ENCODE assay signal across 1 cellular context in genomic region chr11:78325274-78325781, GRCh38.
TF ChIP-seq lines count a peak whose summit lies in the region.

No MANE protein-coding gene starts in this region.

TF ChIP-seq in K562, 482 proteins besides CTCF, POLR2A, EP300 and RAD21 (continued from another document and continues in another):
- TF ChIP-seq, protein P1, sequence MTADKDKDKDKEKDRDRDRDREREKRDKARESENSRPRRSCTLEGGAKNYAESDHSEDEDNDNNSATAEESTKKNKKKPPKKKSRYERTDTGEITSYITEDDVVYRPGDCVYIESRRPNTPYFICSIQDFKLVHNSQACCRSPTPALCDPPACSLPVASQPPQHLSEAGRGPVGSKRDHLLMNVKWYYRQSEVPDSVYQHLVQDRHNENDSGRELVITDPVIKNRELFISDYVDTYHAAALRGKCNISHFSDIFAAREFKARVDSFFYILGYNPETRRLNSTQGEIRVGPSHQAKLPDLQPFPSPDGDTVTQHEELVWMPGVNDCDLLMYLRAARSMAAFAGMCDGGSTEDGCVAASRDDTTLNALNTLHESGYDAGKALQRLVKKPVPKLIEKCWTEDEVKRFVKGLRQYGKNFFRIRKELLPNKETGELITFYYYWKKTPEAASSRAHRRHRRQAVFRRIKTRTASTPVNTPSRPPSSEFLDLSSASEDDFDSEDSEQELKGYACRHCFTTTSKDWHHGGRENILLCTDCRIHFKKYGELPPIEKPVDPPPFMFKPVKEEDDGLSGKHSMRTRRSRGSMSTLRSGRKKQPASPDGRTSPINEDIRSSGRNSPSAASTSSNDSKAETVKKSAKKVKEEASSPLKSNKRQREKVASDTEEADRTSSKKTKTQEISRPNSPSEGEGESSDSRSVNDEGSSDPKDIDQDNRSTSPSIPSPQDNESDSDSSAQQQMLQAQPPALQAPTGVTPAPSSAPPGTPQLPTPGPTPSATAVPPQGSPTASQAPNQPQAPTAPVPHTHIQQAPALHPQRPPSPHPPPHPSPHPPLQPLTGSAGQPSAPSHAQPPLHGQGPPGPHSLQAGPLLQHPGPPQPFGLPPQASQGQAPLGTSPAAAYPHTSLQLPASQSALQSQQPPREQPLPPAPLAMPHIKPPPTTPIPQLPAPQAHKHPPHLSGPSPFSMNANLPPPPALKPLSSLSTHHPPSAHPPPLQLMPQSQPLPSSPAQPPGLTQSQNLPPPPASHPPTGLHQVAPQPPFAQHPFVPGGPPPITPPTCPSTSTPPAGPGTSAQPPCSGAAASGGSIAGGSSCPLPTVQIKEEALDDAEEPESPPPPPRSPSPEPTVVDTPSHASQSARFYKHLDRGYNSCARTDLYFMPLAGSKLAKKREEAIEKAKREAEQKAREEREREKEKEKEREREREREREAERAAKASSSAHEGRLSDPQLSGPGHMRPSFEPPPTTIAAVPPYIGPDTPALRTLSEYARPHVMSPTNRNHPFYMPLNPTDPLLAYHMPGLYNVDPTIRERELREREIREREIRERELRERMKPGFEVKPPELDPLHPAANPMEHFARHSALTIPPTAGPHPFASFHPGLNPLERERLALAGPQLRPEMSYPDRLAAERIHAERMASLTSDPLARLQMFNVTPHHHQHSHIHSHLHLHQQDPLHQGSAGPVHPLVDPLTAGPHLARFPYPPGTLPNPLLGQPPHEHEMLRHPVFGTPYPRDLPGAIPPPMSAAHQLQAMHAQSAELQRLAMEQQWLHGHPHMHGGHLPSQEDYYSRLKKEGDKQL (CRISPR knock-in tag; IDR thresholded peaks at IDR 0.05; ENCODE audit: borderline replicate concordance) = no peak
- TF ChIP-seq FOXJ3 (CRISPR knock-in tag; IDR thresholded peaks at IDR 0.05) = no peak
- TF ChIP-seq, protein P2, sequence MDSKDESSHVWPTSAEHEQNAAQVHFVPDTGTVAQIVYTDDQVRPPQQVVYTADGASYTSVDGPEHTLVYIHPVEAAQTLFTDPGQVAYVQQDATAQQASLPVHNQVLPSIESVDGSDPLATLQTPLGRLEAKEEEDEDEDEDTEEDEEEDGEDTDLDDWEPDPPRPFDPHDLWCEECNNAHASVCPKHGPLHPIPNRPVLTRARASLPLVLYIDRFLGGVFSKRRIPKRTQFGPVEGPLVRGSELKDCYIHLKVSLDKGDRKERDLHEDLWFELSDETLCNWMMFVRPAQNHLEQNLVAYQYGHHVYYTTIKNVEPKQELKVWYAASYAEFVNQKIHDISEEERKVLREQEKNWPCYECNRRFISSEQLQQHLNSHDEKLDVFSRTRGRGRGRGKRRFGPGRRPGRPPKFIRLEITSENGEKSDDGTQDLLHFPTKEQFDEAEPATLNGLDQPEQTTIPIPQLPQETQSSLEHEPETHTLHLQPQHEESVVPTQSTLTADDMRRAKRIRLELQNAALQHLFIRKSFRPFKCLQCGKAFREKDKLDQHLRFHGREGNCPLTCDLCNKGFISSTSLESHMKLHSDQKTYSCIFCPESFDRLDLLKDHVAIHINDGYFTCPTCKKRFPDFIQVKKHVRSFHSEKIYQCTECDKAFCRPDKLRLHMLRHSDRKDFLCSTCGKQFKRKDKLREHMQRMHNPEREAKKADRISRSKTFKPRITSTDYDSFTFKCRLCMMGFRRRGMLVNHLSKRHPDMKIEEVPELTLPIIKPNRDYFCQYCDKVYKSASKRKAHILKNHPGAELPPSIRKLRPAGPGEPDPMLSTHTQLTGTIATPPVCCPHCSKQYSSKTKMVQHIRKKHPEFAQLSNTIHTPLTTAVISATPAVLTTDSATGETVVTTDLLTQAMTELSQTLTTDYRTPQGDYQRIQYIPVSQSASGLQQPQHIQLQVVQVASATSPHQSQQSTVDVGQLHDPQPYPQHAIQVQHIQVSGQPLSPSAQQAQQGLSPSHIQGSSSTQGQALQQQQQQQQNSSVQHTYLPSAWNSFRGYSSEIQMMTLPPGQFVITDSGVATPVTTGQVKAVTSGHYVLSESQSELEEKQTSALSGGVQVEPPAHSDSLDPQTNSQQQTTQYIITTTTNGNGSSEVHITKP (IDR thresholded peaks at IDR 0.05; ENCODE audit: partially characterized antibody) = no peak
- TF ChIP-seq HDAC8 (tag; IDR thresholded peaks at IDR 0.05) = no peak
- TF ChIP-seq ZNF57 (CRISPR knock-in tag; IDR thresholded peaks at IDR 0.05) = no peak
- no peak for TF ChIP-seq ARHGAP35 (IDR thresholded peaks at IDR 0.05; ENCODE audit: partially characterized antibody)
- TF ChIP-seq MTA1 (IDR thresholded peaks at IDR 0.05; ENCODE audit: borderline replicate concordance) = peak; percentile 41; the same call in 1 of the 2 replicates
- no peak for TF ChIP-seq ZNF174 (CRISPR knock-in tag; IDR thresholded peaks at IDR 0.05)
- no peak for TF ChIP-seq SMAD2 (IDR thresholded peaks at IDR 0.05; ENCODE audit: low read depth, low read length)
- TF ChIP-seq ZNF23 (CRISPR knock-in tag; IDR thresholded peaks at IDR 0.05) = no peak
- no peak for TF ChIP-seq KLF10 (CRISPR knock-in tag; IDR thresholded peaks at IDR 0.05)
- no peak for TF ChIP-seq ASH1L (IDR thresholded peaks at IDR 0.05; ENCODE audit: borderline replicate concordance, low read depth, partially characterized antibody)
- TF ChIP-seq NFIC (IDR thresholded peaks at IDR 0.05) = no peak
- TF ChIP-seq, protein P3, sequence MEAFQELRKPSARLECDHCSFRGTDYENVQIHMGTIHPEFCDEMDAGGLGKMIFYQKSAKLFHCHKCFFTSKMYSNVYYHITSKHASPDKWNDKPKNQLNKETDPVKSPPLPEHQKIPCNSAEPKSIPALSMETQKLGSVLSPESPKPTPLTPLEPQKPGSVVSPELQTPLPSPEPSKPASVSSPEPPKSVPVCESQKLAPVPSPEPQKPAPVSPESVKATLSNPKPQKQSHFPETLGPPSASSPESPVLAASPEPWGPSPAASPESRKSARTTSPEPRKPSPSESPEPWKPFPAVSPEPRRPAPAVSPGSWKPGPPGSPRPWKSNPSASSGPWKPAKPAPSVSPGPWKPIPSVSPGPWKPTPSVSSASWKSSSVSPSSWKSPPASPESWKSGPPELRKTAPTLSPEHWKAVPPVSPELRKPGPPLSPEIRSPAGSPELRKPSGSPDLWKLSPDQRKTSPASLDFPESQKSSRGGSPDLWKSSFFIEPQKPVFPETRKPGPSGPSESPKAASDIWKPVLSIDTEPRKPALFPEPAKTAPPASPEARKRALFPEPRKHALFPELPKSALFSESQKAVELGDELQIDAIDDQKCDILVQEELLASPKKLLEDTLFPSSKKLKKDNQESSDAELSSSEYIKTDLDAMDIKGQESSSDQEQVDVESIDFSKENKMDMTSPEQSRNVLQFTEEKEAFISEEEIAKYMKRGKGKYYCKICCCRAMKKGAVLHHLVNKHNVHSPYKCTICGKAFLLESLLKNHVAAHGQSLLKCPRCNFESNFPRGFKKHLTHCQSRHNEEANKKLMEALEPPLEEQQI (IDR thresholded peaks at IDR 0.05) = 0 out of 2 replicates have a peak, but pooled peaks have one; percentile 31
- no peak for TF ChIP-seq ZNF644 (tag; IDR thresholded peaks at IDR 0.05; ENCODE audit: low read depth)
- TF ChIP-seq CUX1 (CRISPR knock-in tag; IDR thresholded peaks at IDR 0.05) = no peak
- no peak for TF ChIP-seq ZNF134 (CRISPR knock-in tag; conservative IDR thresholded peaks at IDR 0.05)
- TF ChIP-seq MAFK (IDR thresholded peaks at IDR 0.05; ENCODE audit: low read length) = no peak
- no peak for TF ChIP-seq RBBP5 (IDR thresholded peaks at IDR 0.05; ENCODE audit: borderline replicate concordance, insufficient read depth, low read length, poor library complexity, severe bottlenecking)
- no peak for TF ChIP-seq RBM15 (IDR thresholded peaks at IDR 0.05; ENCODE audit: insufficient read depth, low read length)
- TF ChIP-seq ATF2 (CRISPR knock-in tag; IDR thresholded peaks at IDR 0.05) = no peak
- TF ChIP-seq JUND (IDR thresholded peaks at IDR 0.05; ENCODE audit: borderline replicate concordance, low read depth, low read length) = peak; percentile 38; the same call in 1 of the 2 replicates
- peak; percentile 61; the same call in 1 of the 3 replicates for TF ChIP-seq JUND (tag; IDR thresholded peaks at IDR 0.05; ENCODE audit: borderline replicate concordance, low read depth, low read length)
- TF ChIP-seq, protein P4, sequence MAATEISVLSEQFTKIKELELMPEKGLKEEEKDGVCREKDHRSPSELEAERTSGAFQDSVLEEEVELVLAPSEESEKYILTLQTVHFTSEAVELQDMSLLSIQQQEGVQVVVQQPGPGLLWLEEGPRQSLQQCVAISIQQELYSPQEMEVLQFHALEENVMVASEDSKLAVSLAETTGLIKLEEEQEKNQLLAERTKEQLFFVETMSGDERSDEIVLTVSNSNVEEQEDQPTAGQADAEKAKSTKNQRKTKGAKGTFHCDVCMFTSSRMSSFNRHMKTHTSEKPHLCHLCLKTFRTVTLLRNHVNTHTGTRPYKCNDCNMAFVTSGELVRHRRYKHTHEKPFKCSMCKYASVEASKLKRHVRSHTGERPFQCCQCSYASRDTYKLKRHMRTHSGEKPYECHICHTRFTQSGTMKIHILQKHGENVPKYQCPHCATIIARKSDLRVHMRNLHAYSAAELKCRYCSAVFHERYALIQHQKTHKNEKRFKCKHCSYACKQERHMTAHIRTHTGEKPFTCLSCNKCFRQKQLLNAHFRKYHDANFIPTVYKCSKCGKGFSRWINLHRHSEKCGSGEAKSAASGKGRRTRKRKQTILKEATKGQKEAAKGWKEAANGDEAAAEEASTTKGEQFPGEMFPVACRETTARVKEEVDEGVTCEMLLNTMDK (IDR thresholded peaks at IDR 0.05; ENCODE audit: borderline replicate concordance, insufficient read depth, low read depth, low read length, poor library complexity, severe bottlenecking) = no peak
- TF ChIP-seq HLTF (IDR thresholded peaks at IDR 0.05) = no peak
- TF ChIP-seq ZNF408 (CRISPR knock-in tag; IDR thresholded peaks at IDR 0.05; ENCODE audit: low read depth) = no peak
- TF ChIP-seq, protein P5, sequence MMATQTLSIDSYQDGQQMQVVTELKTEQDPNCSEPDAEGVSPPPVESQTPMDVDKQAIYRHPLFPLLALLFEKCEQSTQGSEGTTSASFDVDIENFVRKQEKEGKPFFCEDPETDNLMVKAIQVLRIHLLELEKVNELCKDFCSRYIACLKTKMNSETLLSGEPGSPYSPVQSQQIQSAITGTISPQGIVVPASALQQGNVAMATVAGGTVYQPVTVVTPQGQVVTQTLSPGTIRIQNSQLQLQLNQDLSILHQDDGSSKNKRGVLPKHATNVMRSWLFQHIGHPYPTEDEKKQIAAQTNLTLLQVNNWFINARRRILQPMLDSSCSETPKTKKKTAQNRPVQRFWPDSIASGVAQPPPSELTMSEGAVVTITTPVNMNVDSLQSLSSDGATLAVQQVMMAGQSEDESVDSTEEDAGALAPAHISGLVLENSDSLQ (IDR thresholded peaks at IDR 0.05) = no peak
- TF ChIP-seq RBM14 (IDR thresholded peaks at IDR 0.05; ENCODE audit: borderline replicate concordance, insufficient read depth, low read depth, low read length) = no peak
- TF ChIP-seq PBX2 (CRISPR knock-in tag; IDR thresholded peaks at IDR 0.05; ENCODE audit: low read depth) = no peak
- no peak for TF ChIP-seq PBX2 (tag; conservative IDR thresholded peaks at IDR 0.05; ENCODE audit: low read depth)
- TF ChIP-seq IRF2 (CRISPR knock-in tag; IDR thresholded peaks at IDR 0.05) = no peak
- no peak for TF ChIP-seq NELFE (IDR thresholded peaks at IDR 0.05; ENCODE audit: insufficient read depth, insufficient read length)
